In the genomic region with DNA sequence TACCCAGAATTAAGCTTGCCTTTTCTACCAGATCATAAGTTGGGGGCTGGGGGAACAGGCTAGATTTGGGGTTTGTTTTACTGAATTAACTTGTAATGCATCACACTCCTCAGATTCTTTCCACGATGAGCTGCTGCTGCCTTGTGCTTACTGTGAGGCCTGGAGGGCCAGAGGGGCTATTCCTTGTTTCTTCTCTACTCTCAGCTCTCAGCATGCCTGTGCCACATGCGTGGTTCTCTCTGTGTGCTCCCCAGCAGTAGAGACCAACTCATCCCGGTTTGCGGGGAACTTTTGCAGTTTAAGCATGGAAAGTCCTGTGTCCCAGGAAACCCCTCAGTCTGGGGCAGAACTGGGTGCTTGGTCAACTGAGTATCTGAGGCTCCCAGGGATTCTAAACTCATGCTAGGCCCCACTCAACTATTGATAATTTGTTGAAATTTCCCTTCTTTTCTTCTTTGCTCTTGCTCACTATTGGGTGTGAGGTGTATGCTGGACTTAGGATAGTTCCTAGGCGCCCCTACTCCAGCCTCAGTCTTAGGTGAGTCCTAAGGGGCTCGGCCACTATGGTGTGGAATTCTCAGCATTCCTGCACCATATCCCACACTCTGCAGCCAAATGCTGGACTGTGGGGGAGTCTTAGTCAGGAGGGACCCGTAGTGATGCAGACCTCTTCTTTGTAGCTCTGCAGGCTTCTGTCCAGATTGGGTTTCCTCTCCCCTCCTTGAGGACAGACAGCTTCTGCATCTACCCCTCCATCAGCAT, we compare ENCODE assay signal across 24 cellular contexts.
"Had no signal": no experiment of that assay in that cellular context is flagged by ENCODE, and none has a peak within 500 bp of the region (broad histone marks: within the 10 kb centered on the region; RNA-seq: fewer than 3 reads in every experiment).

No MANE protein-coding gene starts in this region.

- H3K4me2 ChIP-seq: hepatocyte, smooth muscle cell had no signal

- DNase-seq: heart right ventricle; left ventricle myocardium inferior; midbrain; mucosa of descending colon; naive thymus-derived CD4-positive, alpha-beta T cell; nucleus accumbens; pancreas; posterior cingulate gyrus; psoas muscle; right lobe of liver; stimulated activated CD4-positive, alpha-beta T cell treated with anti-CD3 and anti-CD28 coated beads, Interleukin-1b, Interleukin-23, amount 100 ng/mL, for 48 hours; stimulated activated CD4-positive, alpha-beta T cell treated with anti-CD3 and anti-CD28 coated beads, Interleukin-2, amount 100 ng/mL, for 48 hours; stimulated activated CD4-positive, alpha-beta T cell treated with anti-CD3 and anti-CD28 coated beads, Interleukin-4, amount 100 ng/mL, for 4 hours; stimulated activated CD8-positive, alpha-beta memory T cell treated with anti-CD3 and anti-CD28 coated beads, Interleukin-4, amount 100 ng/mL, for 48 hours; stimulated activated naive CD4-positive, alpha-beta T cell treated with Interleukin-2 at 50 U/mL for 16 hours; tibial artery; trophoblast cell; uterus had no signal

- ATAC-seq: heart right ventricle; mucosa of descending colon; naive thymus-derived CD4-positive, alpha-beta T cell; pancreas; psoas muscle; stimulated activated memory B cell treated with anti-CD40 and anti-IgM and Interleukin-4, amounts not matched to agents 10 μg/mL and 1 μg/mL and 100 μg/mL, for 72 hours had no signal

- H3K27me3 ChIP-seq: hepatocyte, pancreas, right lobe of liver, suprapubic skin, uterus had no signal

- H3K79me2 ChIP-seq: hepatocyte had no signal

- H3K9me3 ChIP-seq: heart right ventricle, left ventricle myocardium inferior, mucosa of descending colon, pancreas, psoas muscle, right lobe of liver, suprapubic skin, thoracic aorta, tibial artery, uterus had no signal

- H3K27ac Mint-ChIP-seq: naive thymus-derived CD4-positive, alpha-beta T cell; stimulated activated memory B cell treated with anti-CD40 and anti-IgM and Interleukin-4, amounts not matched to agents 10 μg/mL and 1 μg/mL and 100 μg/mL, for 72 hours had no signal

- H3K36me3 ChIP-seq: heart right ventricle, left ventricle myocardium inferior, pancreas, right lobe of liver, suprapubic skin, thoracic aorta, tibial artery, uterus had no signal

- H3K4me1 Mint-ChIP-seq: naive thymus-derived CD4-positive, alpha-beta T cell; stimulated activated memory B cell treated with anti-CD40 and anti-IgM and Interleukin-4, amounts not matched to agents 10 μg/mL and 1 μg/mL and 100 μg/mL, for 72 hours had no signal

- H2AFZ ChIP-seq: hepatocyte had no signal

- H3K4me3 ChIP-seq: heart right ventricle, hepatocyte, left ventricle myocardium inferior, lung, mucosa of descending colon, pancreas, psoas muscle, right lobe of liver, smooth muscle cell, suprapubic skin, thoracic aorta, tibial artery, uterus had no signal

- H3K4me1 ChIP-seq: heart right ventricle, left ventricle myocardium inferior, pancreas, psoas muscle, right lobe of liver, suprapubic skin, tibial artery, uterus had no signal

- H3K9me3 Mint-ChIP-seq: stimulated activated memory B cell treated with anti-CD40 and anti-IgM and Interleukin-4, amounts not matched to agents 10 μg/mL and 1 μg/mL and 100 μg/mL, for 72 hours had no signal

- H3K27ac ChIP-seq: heart right ventricle, hepatocyte, left ventricle myocardium inferior, pancreas, psoas muscle, right lobe of liver, suprapubic skin, thoracic aorta, tibial artery, uterus had no signal

- H3K36me3 Mint-ChIP-seq: stimulated activated memory B cell treated with anti-CD40 and anti-IgM and Interleukin-4, amounts not matched to agents 10 μg/mL and 1 μg/mL and 100 μg/mL, for 72 hours had no signal

- H3K4me3 Mint-ChIP-seq: naive thymus-derived CD4-positive, alpha-beta T cell; stimulated activated memory B cell treated with anti-CD40 and anti-IgM and Interleukin-4, amounts not matched to agents 10 μg/mL and 1 μg/mL and 100 μg/mL, for 72 hours had no signal
